ENCODE assay signal across 8 cellular contexts in the genomic region with DNA sequence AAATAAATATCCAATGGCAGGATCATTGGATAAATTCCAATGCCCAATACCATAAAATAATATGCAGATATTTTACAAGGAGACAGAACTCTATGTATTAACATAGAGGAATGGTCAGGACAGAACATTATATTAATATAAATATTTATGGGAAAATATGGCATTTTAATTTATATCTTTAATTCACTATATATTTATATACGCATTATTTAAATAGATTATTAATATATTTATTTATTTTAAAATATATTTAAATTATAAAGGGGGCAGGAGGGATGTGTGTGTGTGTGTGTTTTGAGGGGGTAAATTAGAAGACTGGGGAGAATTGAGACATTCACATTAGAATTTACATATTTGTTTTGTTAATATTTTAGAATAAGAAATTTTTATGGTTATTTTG. TPM values are rescaled to one million over a fixed set of nuclear protein-coding genes. Genes with fewer than 3 reads are reported as not detected.
"Had no signal": no experiment of that assay in that cellular context is flagged by ENCODE, and none has a peak within 500 bp of the region (broad histone marks: within the 10 kb centered on the region; RNA-seq: fewer than 3 reads in every experiment).

No MANE protein-coding gene starts in this region.

- H3K27ac Mint-ChIP-seq: GM23338, H9, IgD-negative memory B cell had no signal

- H3K36me3 Mint-ChIP-seq: IgD-negative memory B cell had no signal

- FAIRE-seq: H1, H54, HepG2 had no signal

- H3K4me1 Mint-ChIP-seq: GM23338, H9, IgD-negative memory B cell had no signal

- ATAC-seq: GM23338, HepG2 had no signal

- H3K27me3 Mint-ChIP-seq: IgD-negative memory B cell had no signal

- H3K4me3 Mint-ChIP-seq: GM23338, H9, IgD-negative memory B cell had no signal

- H3K9me3 Mint-ChIP-seq: GM23338, H9 had no signal

- DNase-seq: H9, HCEC 1CT, KBM-7 had no signal

RNA-seq across cellular contexts. Expression of a gene that starts 31.6 kb away (rescaled TPM):
- total RNA-seq: H9, HepG2 had no signal
